ENCODE assay signal across 1 cellular context in the genomic region with DNA sequence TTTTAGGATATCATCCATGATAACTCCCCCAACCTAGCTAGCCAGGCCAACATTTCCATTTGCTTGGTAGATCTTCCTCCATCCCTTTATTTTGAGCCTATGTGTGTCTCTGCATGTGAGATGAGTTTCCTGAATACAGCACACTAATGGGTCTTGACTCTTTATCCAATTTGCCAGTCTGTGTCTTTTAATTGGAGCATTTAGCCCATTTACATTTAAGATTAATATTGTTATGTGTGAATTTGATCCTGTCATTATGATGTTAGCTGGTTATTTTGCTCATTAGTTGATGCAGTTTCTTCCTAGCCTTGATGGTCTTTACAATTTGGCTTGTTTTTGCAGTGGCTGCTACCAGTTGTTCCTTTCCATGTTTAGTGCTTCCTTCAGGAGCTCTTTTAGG. TPM values are rescaled to one million over a fixed set of nuclear protein-coding genes. Genes with fewer than 3 reads are reported as not detected.
"Had no signal": no experiment of that assay in that cellular context is flagged by ENCODE, and none has a peak within 500 bp of the region (broad histone marks: within the 10 kb centered on the region; RNA-seq: fewer than 3 reads in every experiment).

No MANE protein-coding gene starts in this region.

RNA-seq across cellular contexts. Expression of a gene that starts 58.0 kb away (rescaled TPM):
- total RNA-seq: MCF 10A had no signal
